1 cellular context compared by ENCODE assay signal in genomic region chr3:171876651-171877272, GRCh38.
TF ChIP-seq lines count a peak whose summit lies in the region.

No MANE protein-coding gene starts in this region.

TF ChIP-seq in K562, 482 proteins besides CTCF, POLR2A, EP300 and RAD21 (continued from another document and continues in another):
- TF ChIP-seq, protein P1, sequence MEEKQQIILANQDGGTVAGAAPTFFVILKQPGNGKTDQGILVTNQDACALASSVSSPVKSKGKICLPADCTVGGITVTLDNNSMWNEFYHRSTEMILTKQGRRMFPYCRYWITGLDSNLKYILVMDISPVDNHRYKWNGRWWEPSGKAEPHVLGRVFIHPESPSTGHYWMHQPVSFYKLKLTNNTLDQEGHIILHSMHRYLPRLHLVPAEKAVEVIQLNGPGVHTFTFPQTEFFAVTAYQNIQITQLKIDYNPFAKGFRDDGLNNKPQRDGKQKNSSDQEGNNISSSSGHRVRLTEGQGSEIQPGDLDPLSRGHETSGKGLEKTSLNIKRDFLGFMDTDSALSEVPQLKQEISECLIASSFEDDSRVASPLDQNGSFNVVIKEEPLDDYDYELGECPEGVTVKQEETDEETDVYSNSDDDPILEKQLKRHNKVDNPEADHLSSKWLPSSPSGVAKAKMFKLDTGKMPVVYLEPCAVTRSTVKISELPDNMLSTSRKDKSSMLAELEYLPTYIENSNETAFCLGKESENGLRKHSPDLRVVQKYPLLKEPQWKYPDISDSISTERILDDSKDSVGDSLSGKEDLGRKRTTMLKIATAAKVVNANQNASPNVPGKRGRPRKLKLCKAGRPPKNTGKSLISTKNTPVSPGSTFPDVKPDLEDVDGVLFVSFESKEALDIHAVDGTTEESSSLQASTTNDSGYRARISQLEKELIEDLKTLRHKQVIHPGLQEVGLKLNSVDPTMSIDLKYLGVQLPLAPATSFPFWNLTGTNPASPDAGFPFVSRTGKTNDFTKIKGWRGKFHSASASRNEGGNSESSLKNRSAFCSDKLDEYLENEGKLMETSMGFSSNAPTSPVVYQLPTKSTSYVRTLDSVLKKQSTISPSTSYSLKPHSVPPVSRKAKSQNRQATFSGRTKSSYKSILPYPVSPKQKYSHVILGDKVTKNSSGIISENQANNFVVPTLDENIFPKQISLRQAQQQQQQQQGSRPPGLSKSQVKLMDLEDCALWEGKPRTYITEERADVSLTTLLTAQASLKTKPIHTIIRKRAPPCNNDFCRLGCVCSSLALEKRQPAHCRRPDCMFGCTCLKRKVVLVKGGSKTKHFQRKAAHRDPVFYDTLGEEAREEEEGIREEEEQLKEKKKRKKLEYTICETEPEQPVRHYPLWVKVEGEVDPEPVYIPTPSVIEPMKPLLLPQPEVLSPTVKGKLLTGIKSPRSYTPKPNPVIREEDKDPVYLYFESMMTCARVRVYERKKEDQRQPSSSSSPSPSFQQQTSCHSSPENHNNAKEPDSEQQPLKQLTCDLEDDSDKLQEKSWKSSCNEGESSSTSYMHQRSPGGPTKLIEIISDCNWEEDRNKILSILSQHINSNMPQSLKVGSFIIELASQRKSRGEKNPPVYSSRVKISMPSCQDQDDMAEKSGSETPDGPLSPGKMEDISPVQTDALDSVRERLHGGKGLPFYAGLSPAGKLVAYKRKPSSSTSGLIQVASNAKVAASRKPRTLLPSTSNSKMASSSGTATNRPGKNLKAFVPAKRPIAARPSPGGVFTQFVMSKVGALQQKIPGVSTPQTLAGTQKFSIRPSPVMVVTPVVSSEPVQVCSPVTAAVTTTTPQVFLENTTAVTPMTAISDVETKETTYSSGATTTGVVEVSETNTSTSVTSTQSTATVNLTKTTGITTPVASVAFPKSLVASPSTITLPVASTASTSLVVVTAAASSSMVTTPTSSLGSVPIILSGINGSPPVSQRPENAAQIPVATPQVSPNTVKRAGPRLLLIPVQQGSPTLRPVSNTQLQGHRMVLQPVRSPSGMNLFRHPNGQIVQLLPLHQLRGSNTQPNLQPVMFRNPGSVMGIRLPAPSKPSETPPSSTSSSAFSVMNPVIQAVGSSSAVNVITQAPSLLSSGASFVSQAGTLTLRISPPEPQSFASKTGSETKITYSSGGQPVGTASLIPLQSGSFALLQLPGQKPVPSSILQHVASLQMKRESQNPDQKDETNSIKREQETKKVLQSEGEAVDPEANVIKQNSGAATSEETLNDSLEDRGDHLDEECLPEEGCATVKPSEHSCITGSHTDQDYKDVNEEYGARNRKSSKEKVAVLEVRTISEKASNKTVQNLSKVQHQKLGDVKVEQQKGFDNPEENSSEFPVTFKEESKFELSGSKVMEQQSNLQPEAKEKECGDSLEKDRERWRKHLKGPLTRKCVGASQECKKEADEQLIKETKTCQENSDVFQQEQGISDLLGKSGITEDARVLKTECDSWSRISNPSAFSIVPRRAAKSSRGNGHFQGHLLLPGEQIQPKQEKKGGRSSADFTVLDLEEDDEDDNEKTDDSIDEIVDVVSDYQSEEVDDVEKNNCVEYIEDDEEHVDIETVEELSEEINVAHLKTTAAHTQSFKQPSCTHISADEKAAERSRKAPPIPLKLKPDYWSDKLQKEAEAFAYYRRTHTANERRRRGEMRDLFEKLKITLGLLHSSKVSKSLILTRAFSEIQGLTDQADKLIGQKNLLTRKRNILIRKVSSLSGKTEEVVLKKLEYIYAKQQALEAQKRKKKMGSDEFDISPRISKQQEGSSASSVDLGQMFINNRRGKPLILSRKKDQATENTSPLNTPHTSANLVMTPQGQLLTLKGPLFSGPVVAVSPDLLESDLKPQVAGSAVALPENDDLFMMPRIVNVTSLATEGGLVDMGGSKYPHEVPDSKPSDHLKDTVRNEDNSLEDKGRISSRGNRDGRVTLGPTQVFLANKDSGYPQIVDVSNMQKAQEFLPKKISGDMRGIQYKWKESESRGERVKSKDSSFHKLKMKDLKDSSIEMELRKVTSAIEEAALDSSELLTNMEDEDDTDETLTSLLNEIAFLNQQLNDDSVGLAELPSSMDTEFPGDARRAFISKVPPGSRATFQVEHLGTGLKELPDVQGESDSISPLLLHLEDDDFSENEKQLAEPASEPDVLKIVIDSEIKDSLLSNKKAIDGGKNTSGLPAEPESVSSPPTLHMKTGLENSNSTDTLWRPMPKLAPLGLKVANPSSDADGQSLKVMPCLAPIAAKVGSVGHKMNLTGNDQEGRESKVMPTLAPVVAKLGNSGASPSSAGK (IDR thresholded peaks at IDR 0.05), result 0 out of 2 replicates have a peak, but pooled peaks have one; percentile 20
- TF ChIP-seq FOSL1 (tag; conservative IDR thresholded peaks at IDR 0.05) (peak; percentile 93), ELF2 (CRISPR knock-in tag; IDR thresholded peaks at IDR 0.05) (no peak), ZNF79 (CRISPR knock-in tag; IDR thresholded peaks at IDR 0.05; ENCODE audit: low read depth) (no peak), ZFP36 (IDR thresholded peaks at IDR 0.05; ENCODE audit: low read depth, low read length, partially characterized antibody) (no peak), BHLHE40 (IDR thresholded peaks at IDR 0.05; ENCODE audit: low read length) (no peak), ZNF324 (CRISPR knock-in tag; IDR thresholded peaks at IDR 0.05) (no peak), SMAD2 (IDR thresholded peaks at IDR 0.05; ENCODE audit: low read depth, low read length) (no peak), KDM1A (IDR thresholded peaks at IDR 0.05) (no peak), ZNF282 (CRISPR knock-in tag; IDR thresholded peaks at IDR 0.05) (no peak), PTBP1 (IDR thresholded peaks at IDR 0.05; ENCODE audit: low read depth, low read length) (no peak), JUN (IDR thresholded peaks at IDR 0.05; ENCODE audit: borderline replicate concordance, low read depth, low read length) (peak; percentile 81; the same call in 1 of the 2 replicates), JUN (CRISPR knock-in tag; IDR thresholded peaks at IDR 0.05; ENCODE audit: borderline replicate concordance) (no peak), CXXC5 (CRISPR knock-in tag; IDR thresholded peaks at IDR 0.05) (no peak), HDAC2 (IDR thresholded peaks at IDR 0.05) (no peak), JUND (IDR thresholded peaks at IDR 0.05; ENCODE audit: borderline replicate concordance, low read depth, low read length) (peak; percentile 92), JUND (tag; IDR thresholded peaks at IDR 0.05; ENCODE audit: borderline replicate concordance, low read depth, low read length) (peak; percentile 89; the same call in 2 of the 3 replicates), NR1H2 (CRISPR knock-in tag; IDR thresholded peaks at IDR 0.05) (no peak), HDAC3 (IDR thresholded peaks at IDR 0.05; ENCODE audit: borderline replicate concordance, partially characterized antibody) (no peak), RBM15 (IDR thresholded peaks at IDR 0.05; ENCODE audit: insufficient read depth, low read length) (no peak), CBFB (CRISPR knock-in tag; IDR thresholded peaks at IDR 0.05) (no peak), REST (CRISPR knock-in tag; IDR thresholded peaks at IDR 0.05; ENCODE audit: low read depth) (no peak), TRIM28 (IDR thresholded peaks at IDR 0.05) (no peak)
- TF ChIP-seq, protein P2, sequence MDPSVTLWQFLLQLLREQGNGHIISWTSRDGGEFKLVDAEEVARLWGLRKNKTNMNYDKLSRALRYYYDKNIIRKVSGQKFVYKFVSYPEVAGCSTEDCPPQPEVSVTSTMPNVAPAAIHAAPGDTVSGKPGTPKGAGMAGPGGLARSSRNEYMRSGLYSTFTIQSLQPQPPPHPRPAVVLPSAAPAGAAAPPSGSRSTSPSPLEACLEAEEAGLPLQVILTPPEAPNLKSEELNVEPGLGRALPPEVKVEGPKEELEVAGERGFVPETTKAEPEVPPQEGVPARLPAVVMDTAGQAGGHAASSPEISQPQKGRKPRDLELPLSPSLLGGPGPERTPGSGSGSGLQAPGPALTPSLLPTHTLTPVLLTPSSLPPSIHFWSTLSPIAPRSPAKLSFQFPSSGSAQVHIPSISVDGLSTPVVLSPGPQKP (CRISPR knock-in tag; IDR thresholded peaks at IDR 0.05), result no peak
- TF ChIP-seq, protein P3, sequence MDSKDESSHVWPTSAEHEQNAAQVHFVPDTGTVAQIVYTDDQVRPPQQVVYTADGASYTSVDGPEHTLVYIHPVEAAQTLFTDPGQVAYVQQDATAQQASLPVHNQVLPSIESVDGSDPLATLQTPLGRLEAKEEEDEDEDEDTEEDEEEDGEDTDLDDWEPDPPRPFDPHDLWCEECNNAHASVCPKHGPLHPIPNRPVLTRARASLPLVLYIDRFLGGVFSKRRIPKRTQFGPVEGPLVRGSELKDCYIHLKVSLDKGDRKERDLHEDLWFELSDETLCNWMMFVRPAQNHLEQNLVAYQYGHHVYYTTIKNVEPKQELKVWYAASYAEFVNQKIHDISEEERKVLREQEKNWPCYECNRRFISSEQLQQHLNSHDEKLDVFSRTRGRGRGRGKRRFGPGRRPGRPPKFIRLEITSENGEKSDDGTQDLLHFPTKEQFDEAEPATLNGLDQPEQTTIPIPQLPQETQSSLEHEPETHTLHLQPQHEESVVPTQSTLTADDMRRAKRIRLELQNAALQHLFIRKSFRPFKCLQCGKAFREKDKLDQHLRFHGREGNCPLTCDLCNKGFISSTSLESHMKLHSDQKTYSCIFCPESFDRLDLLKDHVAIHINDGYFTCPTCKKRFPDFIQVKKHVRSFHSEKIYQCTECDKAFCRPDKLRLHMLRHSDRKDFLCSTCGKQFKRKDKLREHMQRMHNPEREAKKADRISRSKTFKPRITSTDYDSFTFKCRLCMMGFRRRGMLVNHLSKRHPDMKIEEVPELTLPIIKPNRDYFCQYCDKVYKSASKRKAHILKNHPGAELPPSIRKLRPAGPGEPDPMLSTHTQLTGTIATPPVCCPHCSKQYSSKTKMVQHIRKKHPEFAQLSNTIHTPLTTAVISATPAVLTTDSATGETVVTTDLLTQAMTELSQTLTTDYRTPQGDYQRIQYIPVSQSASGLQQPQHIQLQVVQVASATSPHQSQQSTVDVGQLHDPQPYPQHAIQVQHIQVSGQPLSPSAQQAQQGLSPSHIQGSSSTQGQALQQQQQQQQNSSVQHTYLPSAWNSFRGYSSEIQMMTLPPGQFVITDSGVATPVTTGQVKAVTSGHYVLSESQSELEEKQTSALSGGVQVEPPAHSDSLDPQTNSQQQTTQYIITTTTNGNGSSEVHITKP (IDR thresholded peaks at IDR 0.05; ENCODE audit: partially characterized antibody), result no peak
- TF ChIP-seq, protein P4, sequence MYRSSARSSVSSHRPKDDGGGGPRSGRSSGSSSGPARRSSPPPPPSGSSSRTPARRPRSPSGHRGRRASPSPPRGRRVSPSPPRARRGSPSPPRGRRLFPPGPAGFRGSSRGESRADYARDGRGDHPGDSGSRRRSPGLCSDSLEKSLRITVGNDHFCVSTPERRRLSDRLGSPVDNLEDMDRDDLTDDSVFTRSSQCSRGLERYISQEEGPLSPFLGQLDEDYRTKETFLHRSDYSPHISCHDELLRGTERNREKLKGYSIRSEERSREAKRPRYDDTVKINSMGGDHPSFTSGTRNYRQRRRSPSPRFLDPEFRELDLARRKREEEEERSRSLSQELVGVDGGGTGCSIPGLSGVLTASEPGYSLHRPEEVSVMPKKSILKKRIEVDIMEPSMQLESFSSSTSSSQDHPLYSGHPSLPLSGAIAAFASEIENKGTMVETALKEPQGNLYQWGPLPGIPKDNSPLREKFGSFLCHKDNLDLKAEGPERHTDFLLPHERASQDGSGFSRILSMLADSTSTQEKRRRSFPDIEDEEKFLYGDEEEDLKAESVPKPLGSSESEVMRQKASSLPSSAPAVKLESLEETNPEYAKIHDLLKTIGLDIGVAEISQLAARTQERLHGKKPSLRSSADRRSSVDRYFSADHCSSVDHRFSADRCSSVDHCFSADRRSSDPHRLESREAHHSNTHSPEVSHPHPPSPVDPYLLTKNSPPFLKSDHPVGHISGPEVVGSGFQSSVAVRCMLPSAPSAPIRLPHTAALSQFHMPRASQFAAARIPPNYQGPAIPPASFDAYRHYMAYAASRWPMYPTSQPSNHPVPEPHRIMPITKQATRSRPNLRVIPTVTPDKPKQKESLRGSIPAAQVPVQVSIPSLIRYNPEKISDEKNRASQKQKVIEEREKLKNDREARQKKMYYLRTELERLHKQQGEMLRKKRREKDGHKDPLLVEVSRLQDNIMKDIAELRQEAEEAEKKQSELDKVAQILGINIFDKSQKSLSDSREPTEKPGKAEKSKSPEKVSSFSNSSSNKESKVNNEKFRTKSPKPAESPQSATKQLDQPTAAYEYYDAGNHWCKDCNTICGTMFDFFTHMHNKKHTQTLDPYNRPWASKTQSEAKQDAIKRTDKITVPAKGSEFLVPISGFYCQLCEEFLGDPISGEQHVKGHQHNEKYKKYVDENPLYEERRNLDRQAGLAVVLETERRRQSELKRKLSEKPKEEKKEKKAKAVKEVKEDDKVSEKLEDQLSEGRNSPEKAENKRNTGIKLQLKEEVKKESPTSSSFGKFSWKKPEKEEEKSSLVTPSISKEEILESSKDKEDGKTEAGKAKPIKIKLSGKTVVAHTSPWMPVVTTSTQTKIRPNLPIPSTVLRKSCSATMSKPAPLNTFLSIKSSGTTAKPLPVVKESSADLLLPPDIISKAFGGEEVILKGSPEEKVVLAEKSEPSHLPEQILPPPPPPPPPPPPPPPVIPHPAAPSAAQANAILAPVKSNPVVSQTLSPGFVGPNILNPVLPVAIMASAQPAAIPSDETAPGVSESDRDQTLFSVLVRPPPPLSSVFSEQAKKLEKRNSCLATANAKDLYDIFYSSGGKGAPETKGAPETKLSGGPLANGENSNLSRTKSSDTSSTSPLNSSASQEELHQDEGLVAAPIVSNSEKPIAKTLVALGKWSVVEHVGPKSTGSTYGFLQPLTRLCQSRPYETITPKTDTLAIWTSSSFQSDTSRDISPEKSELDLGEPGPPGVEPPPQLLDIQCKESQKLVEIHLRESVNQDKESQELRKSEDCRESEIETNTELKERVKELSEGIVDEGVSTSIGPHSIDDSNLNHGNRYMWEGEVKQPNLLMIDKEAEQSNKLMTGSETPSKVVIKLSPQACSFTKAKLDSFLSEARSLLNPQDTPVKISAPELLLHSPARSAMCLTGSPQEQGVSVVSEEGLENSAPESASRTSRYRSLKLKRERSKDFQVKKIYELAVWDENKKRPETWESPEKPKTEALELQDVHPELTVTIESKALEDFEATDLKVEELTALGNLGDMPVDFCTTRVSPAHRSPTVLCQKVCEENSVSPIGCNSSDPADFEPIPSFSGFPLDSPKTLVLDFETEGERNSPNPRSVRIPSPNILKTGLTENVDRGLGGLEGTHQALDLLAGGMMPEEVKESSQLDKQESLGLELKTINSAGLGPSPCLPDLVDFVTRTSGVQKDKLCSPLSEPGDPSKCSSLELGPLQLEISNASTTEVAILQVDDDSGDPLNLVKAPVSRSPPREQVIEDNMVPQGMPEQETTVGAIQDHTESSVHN (IDR thresholded peaks at IDR 0.05; ENCODE audit: borderline replicate concordance in 1 of 2, low read depth in 1 of 2), result no peak
